ENCODE assay signal across 28 cellular contexts in genomic region chr17:71378741-71379140, GRCh38.
"Had no signal": no experiment of that assay in that cellular context is flagged by ENCODE, and none has a peak within 500 bp of the region (broad histone marks: within the 10 kb centered on the region; RNA-seq: fewer than 3 reads in every experiment).

No MANE protein-coding gene starts in this region.

- DNase-seq: activated CD4-positive, alpha-beta memory T cell treated with anti-CD3 and anti-CD28 coated beads for 36 hours; activated CD4-positive, alpha-beta T cell treated with anti-CD3 and anti-CD28 coated beads for 36 hours; activated CD4-positive, alpha-beta T cell treated with anti-CD3 and anti-CD28 coated beads, Interleukin-2, amount 10 ng/mL, durations not matched to agents 24 days and 14 days; activated CD4-positive, CD25-positive, alpha-beta regulatory T cell; activated CD4-positive, CD25-positive, alpha-beta regulatory T cell treated with anti-CD3 and anti-CD28 coated beads, Interleukin-2, amount 50 U/mL, for 72 hours; activated CD8-positive, alpha-beta memory T cell treated with anti-CD3 and anti-CD28 coated beads, Interleukin-2, amount 50 U/mL, for 48 hours; activated gamma-delta T cell; activated naive CD4-positive, alpha-beta T cell; activated naive CD4-positive, alpha-beta T cell treated with anti-CD3 and anti-CD28 coated beads, Interleukin-2, amount 10 ng/mL, durations not matched to agents 7 days and 5 days; activated naive CD8-positive, alpha-beta T cell treated with anti-CD3 and anti-CD28 coated beads, Interleukin-2, amount 10 ng/mL, durations not matched to agents 7 days and 5 days; activated T-cell treated with anti-CD3 and anti-CD28 coated beads for 4 hours; activated T-cell treated with anti-CD3 and anti-CD28 coated beads, Interleukin-2, amount 50 U/mL, for 24 hours; activated T-cell treated with anti-CD3 and anti-CD28 coated beads, Interleukin-2, amount 50 U/mL, for 72 hours; central memory CD4-positive, alpha-beta T cell; cerebellar nuclear complex; colonic mucosa; dorsolateral prefrontal cortex; effector memory CD4-positive, alpha-beta T cell; endodermal cell; esophagus squamous epithelium; foreskin melanocyte; heart right ventricle; T-helper 2 cell had no signal

- H3K27me3 ChIP-seq: ascending aorta, breast epithelium, cardiac muscle cell, colonic mucosa, dorsolateral prefrontal cortex, esophagus squamous epithelium, gastroesophageal sphincter, heart right ventricle had no signal

- H3K9me3 ChIP-seq: ascending aorta, breast epithelium, colonic mucosa, esophagus squamous epithelium, heart right ventricle had no signal

- H3K4me3 ChIP-seq: ascending aorta, breast epithelium, cardiac muscle cell, colonic mucosa, dorsolateral prefrontal cortex, esophagus squamous epithelium, gastroesophageal sphincter, heart right ventricle had no signal

- H3K27ac ChIP-seq: ascending aorta, breast epithelium, cardiac muscle cell, colonic mucosa, dorsolateral prefrontal cortex, esophagus squamous epithelium, gastroesophageal sphincter, heart right ventricle had no signal

- H3K4me1 ChIP-seq: ascending aorta, breast epithelium, colonic mucosa, esophagus squamous epithelium, gastroesophageal sphincter, heart right ventricle had no signal

- H3K36me3 ChIP-seq: ascending aorta, breast epithelium, cardiac muscle cell, colonic mucosa, esophagus squamous epithelium, gastroesophageal sphincter, heart right ventricle had no signal

- ATAC-seq: activated CD4-positive, alpha-beta T cell treated with anti-CD3 and anti-CD28 coated beads for 36 hours; activated naive CD4-positive, alpha-beta T cell treated with anti-CD3 and anti-CD28 coated beads, Interleukin-2, amount 50 U/mL, for 72 hours; activated T-cell treated with anti-CD3 and anti-CD28 coated beads, Interleukin-2, amount 50 U/mL, for 72 hours; gastroesophageal sphincter; heart right ventricle had no signal
